9 cellular contexts compared by ENCODE assay signal in the genomic region with DNA sequence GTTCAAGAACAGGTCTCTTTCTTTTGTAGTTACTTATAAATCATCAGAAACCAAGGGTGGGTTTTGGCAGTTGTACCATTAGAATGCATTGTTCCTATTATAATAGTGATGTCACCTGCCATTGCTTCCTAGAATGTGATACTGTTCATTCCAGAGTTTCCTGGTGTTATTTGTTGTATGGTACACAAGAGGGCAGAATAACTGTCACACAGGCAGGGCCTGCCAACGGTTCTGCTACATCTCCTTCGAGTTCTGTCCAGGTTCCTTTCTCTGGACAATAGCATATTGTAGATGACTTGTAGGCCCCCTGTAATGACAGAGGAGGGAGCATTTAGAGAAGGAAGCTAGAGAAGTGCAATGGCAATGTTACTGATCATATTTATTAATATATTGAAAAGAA.
DNase-seq lines count a peak whose midpoint lies in the region; ATAC-seq and TF ChIP-seq lines count a peak whose summit lies in the region.
"Had no signal": no experiment of that assay in that cellular context is flagged by ENCODE, and none has a peak within 500 bp of the region (broad histone marks: within the 10 kb centered on the region; RNA-seq: fewer than 3 reads in every experiment).

No MANE protein-coding gene starts in this region.

- no peaks in the 10 kb centered on the region for H3K27me3 ChIP-seq in brain microvascular endothelial cell (replicated peaks)
- H3K27me3 ChIP-seq: heart left ventricle had no signal

- TF ChIP-seq CTCF in LNCAP (IDR thresholded peaks at IDR 0.05) (peak; percentile 31; the same call in 1 of the 2 replicates), brain microvascular endothelial cell (IDR thresholded peaks at IDR 0.05; ENCODE audit: low read depth, low read length, missing control alignments) (peak; percentile 48)

- H3K36me3 ChIP-seq in brain microvascular endothelial cell (replicated peaks): no peaks in the 10 kb centered on the region
- H3K36me3 ChIP-seq: heart left ventricle had no signal

- ATAC-seq in GM21447 (IDR thresholded peaks at IDR 0.05; ENCODE audit: unreplicated experiment) (no peak), GM19328 (IDR thresholded peaks at IDR 0.05; ENCODE audit: unreplicated experiment) (no peak)

- in situ Hi-C loops in brain microvascular endothelial cell (cut with HindIII; ENCODE audit: low pct_ligation_motif_present, low sequenced_read_pairs): no loop called here

- H3K27ac ChIP-seq in brain microvascular endothelial cell: no peak overlapping the region
- H3K27ac ChIP-seq: heart left ventricle had no signal

- DNase-seq in DMS53 (lab: John Stamatoyannopoulos, UW) (peak; percentile 73), brain microvascular endothelial cell (no peak), midbrain (lab: John Stamatoyannopoulos, UW) (peak; percentile 1), DMS114 treated with DMSO at 0.1 percent for 48 hours (lab: John Stamatoyannopoulos, UW; ENCODE audit: unreplicated experiment) (no peak)
- DNase-seq: activated T-cell treated with anti-CD3 and anti-CD28 coated beads, Interleukin-2, amount 50 U/mL, for 1 hour; heart left ventricle had no signal

- no peak overlapping the region for H3K4me3 ChIP-seq in brain microvascular endothelial cell (ENCODE audit: low read depth, low read length)
- H3K4me3 ChIP-seq: heart left ventricle had no signal

Comparison
In these comparisons a context has a peak if more than half of its experiments do, and no peak if none do; other contexts are left out.
1. DNase-seq: peak in DMS53 (single experiment) and midbrain (single experiment); none in brain microvascular endothelial cell (single experiment) and DMS114 treated with DMSO at 0.1 percent for 48 hours (single experiment).